In genomic region chr9:136831720-136832104, GRCh38 we compare ENCODE assay signal across 18 cellular contexts. TPM values are rescaled to one million over a fixed set of nuclear protein-coding genes. Genes with fewer than 3 reads are reported as not detected.
DNase-seq lines count a peak whose midpoint lies in the region; ATAC-seq and TF ChIP-seq lines count a peak whose summit lies in the region.
"Had no signal": no experiment of that assay in that cellular context is flagged by ENCODE, and none has a peak within 500 bp of the region (broad histone marks: within the 10 kb centered on the region; RNA-seq: fewer than 3 reads in every experiment).

No MANE protein-coding gene starts in this region.

- intact Hi-C loops in natural killer cell (cut with micrococcal nuclease): no loop called here
- intact Hi-C loops in heart left ventricle (cut with DNase I): no loop called here
- intact Hi-C loops in right lobe of liver (cut with DNase I): no loop called here

- no peaks in the 10 kb centered on the region for H3K9me3 Mint-ChIP-seq in natural killer cell treated with Interleukin-12 subunit alpha and Interleukin-12 subunit beta and Interleukin-15 and Interleukin-18, amount 100 ng/mL, for 72 hours
- no peaks in the 10 kb centered on the region for H3K9me3 Mint-ChIP-seq in natural killer cell
- H3K9me3 Mint-ChIP-seq: CD8-positive, alpha-beta T cell had no signal

- H3K4me1 ChIP-seq in heart left ventricle (peaks cover 0 to 6% (median 0%) of the 10 kb centered on the region in 12 donors), right lobe of liver (no peaks in the 10 kb centered on the region)
- H3K4me1 ChIP-seq: BLaER1, SJSA1 had no signal

- H3K36me3 ChIP-seq in heart left ventricle (peaks cover 0 to 81% (median 55%) of the 10 kb centered on the region in 9 donors), right lobe of liver (peaks cover 0 to 17% (median 4%) of the 10 kb centered on the region in 4 donors)

- H3K9me3 ChIP-seq in heart left ventricle (no peaks in the 10 kb centered on the region), right lobe of liver (no peaks in the 10 kb centered on the region)
- H3K9me3 ChIP-seq: BLaER1, SJSA1 had no signal

- H3K27me3 ChIP-seq in heart left ventricle (no peaks in the 10 kb centered on the region), right lobe of liver (no peaks in the 10 kb centered on the region)
- H3K27me3 ChIP-seq: BLaER1, SJSA1 had no signal

- TF ChIP-seq CTCF in natural killer cell (IDR thresholded peaks at IDR 0.05): no peak
- no peak for TF ChIP-seq CTCF in heart left ventricle (IDR thresholded peaks at IDR 0.05)
- TF ChIP-seq CTCF in right lobe of liver (IDR thresholded peaks at IDR 0.05): no peak

- WGBS in heart left ventricle, 4 donors: 92 to 95% (median 93%) methylated on average over 22 to 23 of the region's 23 CpGs
- 92% methylated on average over 8 of the region's 23 CpGs for WGBS in right lobe of liver (ENCODE audit: insufficient coverage, low coverage, low lambda C conversion rate, missing lambda C conversion rate)

- H3K27ac ChIP-seq in heart left ventricle (no peak overlapping the region), right lobe of liver (no peak overlapping the region)
- H3K27ac ChIP-seq: BLaER1, SJSA1 had no signal

- DNase-seq in natural killer cell treated with Interleukin-12 subunit alpha and Interleukin-12 subunit beta and Interleukin-15 and Interleukin-18, amount 100 ng/mL, for 72 hours (ENCODE audit: low spot score): peak; percentile 45
- DNase-seq in natural killer cell (no peak), heart left ventricle (peak in 3 of 5 donors; percentile 15 to 56 (median 22)), right lobe of liver (peak in 2 of 3 donors; percentile 45 to 50), NCI-H2029 (lab: John Stamatoyannopoulos, UW) (no peak), mucosa of gallbladder (ENCODE audit: low spot score) (no peak)
- DNase-seq: Calu3, DMS53, NCI-H1048, NCI-H1436, NCI-H2029 treated with DMSO at 0.1 percent for 48 hours, NCI-H2171, NCI-H526, PC-3 had no signal

- no peak overlapping the region for H3K4me3 Mint-ChIP-seq in natural killer cell treated with Interleukin-12 subunit alpha and Interleukin-12 subunit beta and Interleukin-15 and Interleukin-18, amount 100 ng/mL, for 72 hours
- H3K4me3 Mint-ChIP-seq in natural killer cell: no peak overlapping the region
- H3K4me3 Mint-ChIP-seq: CD8-positive, alpha-beta T cell had no signal

- H3K4me3 ChIP-seq in heart left ventricle: no peak overlapping the region
- no peak overlapping the region for H3K4me3 ChIP-seq in right lobe of liver
- H3K4me3 ChIP-seq: BLaER1, SJSA1 had no signal

- no peaks in the 10 kb centered on the region for H3K27me3 Mint-ChIP-seq in natural killer cell treated with Interleukin-12 subunit alpha and Interleukin-12 subunit beta and Interleukin-15 and Interleukin-18, amount 100 ng/mL, for 72 hours
- H3K27me3 Mint-ChIP-seq in natural killer cell (ENCODE audit: low read depth in 2 of 2): no peaks in the 10 kb centered on the region

- H3K36me3 Mint-ChIP-seq in natural killer cell treated with Interleukin-12 subunit alpha and Interleukin-12 subunit beta and Interleukin-15 and Interleukin-18, amount 100 ng/mL, for 72 hours: no peaks in the 10 kb centered on the region
- H3K36me3 Mint-ChIP-seq in natural killer cell: no peaks in the 10 kb centered on the region

- H3K27ac Mint-ChIP-seq in natural killer cell treated with Interleukin-12 subunit alpha and Interleukin-12 subunit beta and Interleukin-15 and Interleukin-18, amount 100 ng/mL, for 72 hours: no peak overlapping the region
- no peak overlapping the region for H3K27ac Mint-ChIP-seq in natural killer cell
- H3K27ac Mint-ChIP-seq: CD8-positive, alpha-beta T cell had no signal

- TF ChIP-seq POLR2A in heart left ventricle (IDR thresholded peaks at IDR 0.05) (no peak), right lobe of liver (IDR thresholded peaks at IDR 0.05) (no peak)

- ATAC-seq in natural killer cell treated with Interleukin-12 subunit alpha and Interleukin-12 subunit beta and Interleukin-15 and Interleukin-18, amount 100 ng/mL, for 72 hours: no peak
- ATAC-seq in natural killer cell (no peak), heart left ventricle (no peak), right lobe of liver (no peak), HG02759 (IDR thresholded peaks at IDR 0.05; ENCODE audit: unreplicated experiment) (no peak)
- ATAC-seq: CD8-positive, alpha-beta T cell; PC-3 had no signal

- no peaks in the 10 kb centered on the region for H3K4me1 Mint-ChIP-seq in natural killer cell treated with Interleukin-12 subunit alpha and Interleukin-12 subunit beta and Interleukin-15 and Interleukin-18, amount 100 ng/mL, for 72 hours (ENCODE audit: low read depth in 2 of 2)
- no peaks in the 10 kb centered on the region for H3K4me1 Mint-ChIP-seq in natural killer cell

RNA-seq across cellular contexts. Expression of gene AJM1, which starts 10.6 kb away (rescaled TPM):
- 10 to 100 TPM in 1 of 2 donors, 1 to 10 TPM in 1; 7.8 to 11.2 TPM for total RNA-seq in natural killer cell treated with Interleukin-12 subunit alpha and Interleukin-12 subunit beta and Interleukin-15 and Interleukin-18, amount 100 ng/mL, for 72 hours
- total RNA-seq in natural killer cell (10 to 100 TPM; 26.6 to 35.6 (median 31.5) TPM), heart left ventricle (1 to 10 TPM; 2.6 to 7.0 (median 6.2) TPM), right lobe of liver (1 to 10 TPM; 1.7 to 2.8 (median 2.6) TPM), mucosa of gallbladder (19.4 TPM)
- polyA plus RNA-seq in heart left ventricle: 1 to 10 TPM; 2.8 to 5.5 TPM

RNA-seq across cellular contexts. Expression of gene PHPT1, which starts 17.5 kb away (rescaled TPM):
- total RNA-seq in natural killer cell treated with Interleukin-12 subunit alpha and Interleukin-12 subunit beta and Interleukin-15 and Interleukin-18, amount 100 ng/mL, for 72 hours: 100 to 1,000 TPM in 1 of 2 donors, 10 to 100 TPM in 1; 71.5 to 108 TPM
- 10 to 100 TPM; 63.5 to 69.8 (median 67.7) TPM for total RNA-seq in natural killer cell
- total RNA-seq in heart left ventricle: 100 to 1,000 TPM; 230 to 386 (median 266) TPM
- polyA plus RNA-seq in heart left ventricle: 100 to 1,000 TPM; 225 to 717 TPM
- 10 to 100 TPM; 30.5 to 66.6 (median 49.3) TPM for total RNA-seq in right lobe of liver
- total RNA-seq in mucosa of gallbladder: 150 TPM

RNA-seq across cellular contexts. Expression of gene MAMDC4, which starts 20.4 kb away (rescaled TPM):
- 10 to 100 TPM; 16.0 to 17.2 TPM for total RNA-seq in natural killer cell treated with Interleukin-12 subunit alpha and Interleukin-12 subunit beta and Interleukin-15 and Interleukin-18, amount 100 ng/mL, for 72 hours
- total RNA-seq in natural killer cell: 1 to 10 TPM; 4.6 to 6.5 (median 5.8) TPM
- total RNA-seq in heart left ventricle: 1 to 10 TPM; 2.9 to 8.3 (median 6.1) TPM
- polyA plus RNA-seq in heart left ventricle: 10 to 100 TPM in 1 of 2 donors, 1 to 10 TPM in 1; 4.5 to 14.9 TPM
- total RNA-seq in right lobe of liver: 10 to 100 TPM in 4 of 6 experiments, 1 to 10 TPM in 2; 5.7 to 27.9 (median 22.5) TPM
- total RNA-seq in mucosa of gallbladder: 38.6 TPM

RNA-seq across cellular contexts. Expression of gene RABL6, which starts 24.0 kb away (rescaled TPM):
- total RNA-seq in natural killer cell treated with Interleukin-12 subunit alpha and Interleukin-12 subunit beta and Interleukin-15 and Interleukin-18, amount 100 ng/mL, for 72 hours: 100 to 1,000 TPM in 1 of 2 donors, 10 to 100 TPM in 1; 74.1 to 151 TPM
- total RNA-seq in natural killer cell (10 to 100 TPM; 72.7 to 82.5 (median 75.9) TPM), heart left ventricle (10 to 100 TPM; 59.4 to 82.2 (median 71.6) TPM), right lobe of liver (10 to 100 TPM in 4 of 6 experiments, 1 to 10 TPM in 2; 8.0 to 14.8 (median 12.4) TPM), mucosa of gallbladder (91.0 TPM)
- polyA plus RNA-seq in heart left ventricle: 10 to 100 TPM; 63.5 to 90.8 TPM

RNA-seq across cellular contexts. Expression of gene EDF1, which starts 34.4 kb away (rescaled TPM):
- total RNA-seq in natural killer cell treated with Interleukin-12 subunit alpha and Interleukin-12 subunit beta and Interleukin-15 and Interleukin-18, amount 100 ng/mL, for 72 hours: 100 to 1,000 TPM; 299 to 453 TPM
- total RNA-seq in natural killer cell (100 to 1,000 TPM; 208 to 255 (median 227) TPM), heart left ventricle (100 to 1,000 TPM; 289 to 467 (median 341) TPM), right lobe of liver (100 to 1,000 TPM; 216 to 486 (median 227) TPM), mucosa of gallbladder (342 TPM)
- polyA plus RNA-seq in heart left ventricle: 100 to 1,000 TPM; 454 to 605 TPM

Comparison
In these comparisons a context has a peak if more than half of its experiments do, and no peak if none do; other contexts are left out.
1. DNase-seq: peak in natural killer cell treated with Interleukin-12 subunit alpha and Interleukin-12 subunit beta and Interleukin-15 and Interleukin-18, amount 100 ng/mL, for 72 hours (single experiment), heart left ventricle (3 of 5) and right lobe of liver (2 of 3); none in natural killer cell (single experiment), NCI-H2029 (single experiment) and mucosa of gallbladder (single experiment).